10 cellular contexts compared by ENCODE assay signal in the genomic region with DNA sequence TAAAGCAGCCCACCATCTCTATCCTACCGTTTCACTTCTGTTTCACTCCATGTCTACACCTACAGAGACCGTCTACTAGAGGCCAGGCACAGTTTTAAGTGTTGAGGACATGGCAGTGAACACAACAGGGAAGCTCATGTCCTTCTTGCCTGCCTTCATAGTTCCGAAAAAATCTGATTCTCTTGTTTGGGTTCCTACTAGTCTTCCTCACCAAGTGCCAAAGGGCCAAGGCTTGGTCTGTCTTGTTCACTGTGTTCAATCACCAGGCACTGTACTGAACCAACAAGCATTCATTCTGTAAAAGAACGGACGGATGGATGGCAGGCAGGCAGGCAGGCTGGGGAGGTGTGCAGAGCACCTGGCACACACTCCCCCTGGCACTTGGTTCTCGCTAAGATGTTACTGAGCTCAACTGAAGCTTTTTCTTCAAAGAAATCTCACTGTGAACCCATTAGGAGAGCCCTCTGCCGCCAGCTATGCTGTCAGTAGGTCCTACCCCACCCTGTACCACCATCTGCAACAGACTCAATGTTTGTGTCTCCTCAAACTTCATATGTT. TPM values are rescaled to one million over a fixed set of nuclear protein-coding genes. Genes with fewer than 3 reads are reported as not detected.
DNase-seq lines count a peak whose midpoint lies in the region; ATAC-seq and TF ChIP-seq lines count a peak whose summit lies in the region.
"Had no signal": no experiment of that assay in that cellular context is flagged by ENCODE, and none has a peak within 500 bp of the region (broad histone marks: within the 10 kb centered on the region; RNA-seq: fewer than 3 reads in every experiment).

No MANE protein-coding gene starts in this region.

- no peaks in the 10 kb centered on the region; the same call in 1 of the 2 replicates for H3K36me3 ChIP-seq in GM23338 (ENCODE audit: insufficient read depth)
- H3K36me3 ChIP-seq in skeletal muscle satellite cell (ENCODE audit: insufficient read depth, low read length): peaks cover 23% of the 10 kb centered on the region

- no peaks in the 10 kb centered on the region for H3K9me3 ChIP-seq in skeletal muscle satellite cell (replicated peaks; ENCODE audit: low read length)

- no peak for ATAC-seq in GM23338
- ATAC-seq in activated B cell treated with CpG ODN at 0.5 μM for 24 hours (ENCODE audit: low read depth): no peak
- ATAC-seq in HG03039 (IDR thresholded peaks at IDR 0.05; ENCODE audit: unreplicated experiment): no peak

- peak overlapping the region; percentile 92; the same call in 2 of the 3 replicates for H3K4me3 Mint-ChIP-seq in GM23338
- H3K4me3 Mint-ChIP-seq in activated B cell treated with CpG ODN at 0.5 μM for 24 hours: peak overlapping the region; percentile 90

- peaks cover 45% of the 10 kb centered on the region for H3K79me2 ChIP-seq in GM23338 (replicated peaks; ENCODE audit: insufficient read depth)

- H3K4me2 ChIP-seq in GM23338: peak overlapping the region; percentile 96
- H3K4me2 ChIP-seq in skeletal muscle satellite cell (ENCODE audit: low read length): peak overlapping the region; percentile 97

- H3K9me3 Mint-ChIP-seq in GM23338: no peaks in the 10 kb centered on the region
- H3K9me3 Mint-ChIP-seq in activated B cell treated with CpG ODN at 0.5 μM for 24 hours: no peaks in the 10 kb centered on the region

- H3K4me1 Mint-ChIP-seq in GM23338 (peaks cover 28% of the 10 kb centered on the region), activated B cell treated with CpG ODN at 0.5 μM for 24 hours (peaks cover 90% of the 10 kb centered on the region)

- DNase-seq in GM23338 (ENCODE audit: low spot score) (no peak), activated B cell treated with CpG ODN at 0.5 μM for 24 hours (no peak), fibroblast of the aortic adventitia (ENCODE audit: low read depth) (no peak), AG08395 (ENCODE audit: low spot score) (no peak), NCI-H2029 treated with DMSO at 0.1 percent for 48 hours (lab: John Stamatoyannopoulos, UW) (no peak)
- DNase-seq: brain microvascular endothelial cell, NCI-H1092 treated with DMSO at 0.1 percent for 48 hours had no signal

- H3K27ac ChIP-seq in GM23338 (ENCODE audit: low read depth): no peak overlapping the region
- H3K27ac ChIP-seq: brain microvascular endothelial cell, SK-N-MC had no signal

- peaks cover 16% of the 10 kb centered on the region; the same call in 1 of the 2 replicates for H3K4me1 ChIP-seq in GM23338 (ENCODE audit: insufficient read depth)
- H3K4me1 ChIP-seq in skeletal muscle satellite cell (ENCODE audit: control insufficient read depth, insufficient read depth, low read length): peaks cover 54% of the 10 kb centered on the region

- intact Hi-C loops in activated B cell treated with CpG ODN at 0.5 μM for 24 hours (cut with micrococcal nuclease): loop anchor here (10.0 kb wide), 2 partner anchors 645 to 1865 kb away; partner anchors contain the start of gene CPPED1

- H3K4me3 ChIP-seq in GM23338 (peak overlapping the region; percentile 65), fibroblast of the aortic adventitia (ENCODE audit: low read depth, low read length) (peak overlapping the region; percentile 85), skeletal muscle satellite cell (ENCODE audit: low read length) (peak overlapping the region; percentile 83)

- no peaks in the 10 kb centered on the region for H3F3A ChIP-seq in GM23338 (replicated peaks; ENCODE audit: low read depth)

- POLR2A ChIA-PET in activated B cell treated with CpG ODN at 0.5 μM for 24 hours (lab: Charles Lee): interaction anchor here (0.5 to 1.8 kb wide), 8 partner anchors 7 to 1849 kb away, joined by 3 to 9 read pairs (median 4); partner anchors contain the start of genes HAPSTR1 and NUBP1

- peaks cover 50% of the 10 kb centered on the region for H4K20me1 ChIP-seq in GM23338 (replicated peaks; ENCODE audit: insufficient read depth)

- H2AFZ ChIP-seq in GM23338: no peak overlapping the region

- no peaks in the 10 kb centered on the region for H3K9me2 ChIP-seq in GM23338 (ENCODE audit: insufficient read depth)

- CTCF ChIA-PET in activated B cell treated with CpG ODN at 0.5 μM for 24 hours (lab: Charles Lee): interaction anchor here (0.6 to 1.0 kb wide), 2 partner anchors 21 to 418 kb away, joined by 4 read pairs; no protein-coding TSS in a partner anchor

- H3K36me3 Mint-ChIP-seq in GM23338 (ENCODE audit: low read depth) (no peaks in the 10 kb centered on the region; the same call in 2 of the 3 replicates), activated B cell treated with CpG ODN at 0.5 μM for 24 hours (ENCODE audit: low read depth) (peaks cover 30% of the 10 kb centered on the region)

- H3K27ac Mint-ChIP-seq in GM23338 (no peak overlapping the region), activated B cell treated with CpG ODN at 0.5 μM for 24 hours (peak overlapping the region; percentile 81)

- H3K27me3 ChIP-seq in GM23338 (ENCODE audit: insufficient read depth): 0 out of 2 replicates have a peak, but pooled peaks cover 5% of the 10 kb centered on the region
- no peaks in the 10 kb centered on the region for H3K27me3 ChIP-seq in skeletal muscle satellite cell (ENCODE audit: control insufficient read depth, insufficient read depth, low read length)
- H3K27me3 ChIP-seq: brain microvascular endothelial cell had no signal

- TF ChIP-seq CTCF in GM23338 (conservative IDR thresholded peaks at IDR 0.05; ENCODE audit: low read depth in 2 of 2) (no peak), activated B cell treated with CpG ODN at 0.5 μM for 24 hours (IDR thresholded peaks at IDR 0.05) (no peak), fibroblast of the aortic adventitia (IDR thresholded peaks at IDR 0.05; ENCODE audit: insufficient read depth, low read length) (no peak)

- H3K27me3 Mint-ChIP-seq in GM23338 (ENCODE audit: insufficient read depth, low read depth, poor library complexity) (peaks cover 6% of the 10 kb centered on the region), activated B cell treated with CpG ODN at 0.5 μM for 24 hours (no peaks in the 10 kb centered on the region)

- H3K9ac ChIP-seq in skeletal muscle satellite cell (ENCODE audit: low read depth, low read length): peak overlapping the region; percentile 8

TF ChIP-seq in GM23338, 12 proteins besides CTCF, POLR2A, EP300 and RAD21 (continues in another document):
- TF ChIP-seq REST (IDR thresholded peaks at IDR 0.05; ENCODE audit: unreplicated experiment) (no peak), POLR2AphosphoS5 (IDR thresholded peaks at IDR 0.05; ENCODE audit: low read depth) (no peak), EZH2 (IDR thresholded peaks at IDR 0.05; ENCODE audit: low read depth, unreplicated experiment) (no peak), NANOG (IDR thresholded peaks at IDR 0.05; ENCODE audit: borderline replicate concordance) (no peak), EZH2phosphoT487 (IDR thresholded peaks at IDR 0.05; ENCODE audit: unreplicated experiment) (no peak), STAT1 (IDR thresholded peaks at IDR 0.05; ENCODE audit: unreplicated experiment) (no peak), CREB1 (CRISPR knock-in tag; IDR thresholded peaks at IDR 0.05; ENCODE audit: low read depth) (no peak), ZNF114 (CRISPR knock-in tag; IDR thresholded peaks at IDR 0.05) (no peak), JUNB (IDR thresholded peaks at IDR 0.05; ENCODE audit: unreplicated experiment) (no peak)

RNA-seq across cellular contexts. Expression of gene DEXI, which starts 2.5 kb away (rescaled TPM):
- 56.5 and 58.2 TPM in 2 replicates for total RNA-seq in GM23338 (2014; rRNA removed; shearing (Covaris generic))
- 25.7 and 26.5 TPM in 2 replicates for polyA plus RNA-seq in GM23338 (2016; fragmentation: Nextera tagmentation; extraction: Ambion mirVana)
- total RNA-seq in activated B cell treated with CpG ODN at 0.5 μM for 24 hours: 18.0 and 19.8 TPM in 2 replicates
- total RNA-seq in fibroblast of the aortic adventitia (ENCODE audit: low replicate concordance): 35.2 and 50.2 TPM in 2 replicates
- total RNA-seq in skeletal muscle satellite cell (2012; rRNA removed): 41.6 and 43.5 TPM in 2 replicates

RNA-seq across cellular contexts. Expression of gene CLEC16A, which starts 4.6 kb away (rescaled TPM):
- total RNA-seq in GM23338 (2014; rRNA removed; shearing (Covaris generic)): 17.3 and 24.1 TPM in 2 replicates
- 8.4 and 9.9 TPM in 2 replicates for polyA plus RNA-seq in GM23338 (2016; fragmentation: Nextera tagmentation; extraction: Ambion mirVana)
- total RNA-seq in activated B cell treated with CpG ODN at 0.5 μM for 24 hours (53.4 and 57.6 TPM in 2 replicates), fibroblast of the aortic adventitia (ENCODE audit: low replicate concordance) (14.5 and 16.3 TPM in 2 replicates)
- 12.7 TPM in 2 replicates for total RNA-seq in skeletal muscle satellite cell (2012; rRNA removed)
